Comparison of ENCODE assay signal across 8 cellular contexts in the genomic region with DNA sequence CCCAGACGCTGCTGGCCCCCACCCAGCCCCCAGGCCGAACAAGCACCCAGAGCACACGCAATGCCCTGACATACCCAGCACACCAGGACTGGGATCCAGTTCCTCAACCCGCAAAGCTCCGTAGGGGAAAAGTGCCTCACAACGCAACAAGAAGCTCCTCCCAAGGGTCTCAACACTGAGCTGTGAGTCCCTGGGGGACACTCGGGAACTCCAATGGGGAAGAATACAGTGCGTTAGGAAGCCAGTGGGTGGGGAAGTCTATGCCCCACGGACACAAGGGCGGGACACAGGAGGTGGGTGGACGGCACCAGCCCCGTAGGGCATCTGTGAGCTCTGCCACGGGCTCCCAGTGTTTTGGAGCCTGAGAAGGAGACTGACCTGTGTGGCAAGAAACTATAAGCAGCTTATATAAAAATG. TPM values are rescaled to one million over a fixed set of nuclear protein-coding genes. Genes with fewer than 3 reads are reported as not detected.
DNase-seq lines count a peak whose midpoint lies in the region; ATAC-seq, FAIRE-seq and TF ChIP-seq lines count a peak whose summit lies in the region.

No MANE protein-coding gene starts in this region.

- CTCF ChIA-PET in PC-3 (lab: Charles Lee) (no interaction called here), endothelial cell of umbilical vein (lab: Charles Lee) (interaction anchor here (0.7 to 1.7 kb wide), 4 partner anchors 12 to 35 kb away, joined by 3 to 6 read pairs (median 4); no protein-coding TSS in a partner anchor)

- TF ChIP-seq POLR2A in endothelial cell of umbilical vein (IDR thresholded peaks at IDR 0.05; ENCODE audit: low read depth, low read length): no peak

- peaks cover 71% of the 10 kb centered on the region for H3K79me2 ChIP-seq in PC-3 (ENCODE audit: low read length)
- peaks cover 59% of the 10 kb centered on the region for H3K79me2 ChIP-seq in endothelial cell of umbilical vein (ENCODE audit: control insufficient read depth, insufficient read depth, low read length)

- ATAC-seq in PC-3: no peak
- ATAC-seq in GM21367 (IDR thresholded peaks at IDR 0.05; ENCODE audit: unreplicated experiment): no peak
- no peak for ATAC-seq in GM18520 (IDR thresholded peaks at IDR 0.05; ENCODE audit: unreplicated experiment)

- no peak overlapping the region for H2AFZ ChIP-seq in PC-3 (ENCODE audit: low read length)
- H2AFZ ChIP-seq in endothelial cell of umbilical vein (ENCODE audit: low read depth, low read length): no peak overlapping the region

- peak overlapping the region; percentile 57 for H3K4me3 ChIP-seq in PC-3 (ENCODE audit: low read length)
- peak overlapping the region in 2 of 3 experiments; percentile 28 to 46 for H3K4me3 ChIP-seq in endothelial cell of umbilical vein (replicated peaks in 1 of 3; ENCODE audit: insufficient read depth in 1 of 3, low read depth in 1 of 3, low read length in 3 of 3)
- peak overlapping the region in 4 of 7 experiments; percentile 17 to 93 (median 22) for H3K4me3 ChIP-seq in skin epidermis

- H3K36me3 ChIP-seq in PC-3 (ENCODE audit: low read depth, low read length) (peaks cover 8% of the 10 kb centered on the region; the same call in 1 of the 2 replicates), endothelial cell of umbilical vein (ENCODE audit: control insufficient read depth in 2 of 2, extremely low read depth in 1 of 2, insufficient read depth in 2 of 2, low read length in 2 of 2) (peaks cover 0 to 2% of the 10 kb centered on the region in 2 experiments)

- BruUV-seq in PC-3 (replicated peaks; lab: Mats Ljungman, UMichigan): no TSS peak
- BruUV-seq in endothelial cell of umbilical vein (replicated peaks; lab: Mats Ljungman, UMichigan): TSS peak; percentile 15

- H4K20me1 ChIP-seq in PC-3 (ENCODE audit: low read length): no peaks in the 10 kb centered on the region
- H4K20me1 ChIP-seq in endothelial cell of umbilical vein (replicated peaks; ENCODE audit: control insufficient read depth, extremely low read depth, insufficient read depth, low read length): no peaks in the 10 kb centered on the region

- H3F3A ChIP-seq in PC-3 (ENCODE audit: low read length, unreplicated experiment): no peaks in the 10 kb centered on the region

- no peaks in the 10 kb centered on the region for H3K9me3 ChIP-seq in PC-3 (ENCODE audit: low read length)
- H3K9me3 ChIP-seq in endothelial cell of umbilical vein (replicated peaks; ENCODE audit: control insufficient read depth, insufficient read depth, low read length): no peaks in the 10 kb centered on the region

- H3K27me3 ChIP-seq in PC-3 (ENCODE audit: low read length) (no peaks in the 10 kb centered on the region), endothelial cell of umbilical vein (ENCODE audit: control insufficient read depth in 2 of 2, insufficient read depth in 2 of 2, low read length in 2 of 2) (no peaks in the 10 kb centered on the region)

- no peak for TF ChIP-seq CTCF in PC-3 (conservative IDR thresholded peaks at IDR 0.05; ENCODE audit: low read depth, low read length)
- TF ChIP-seq CTCF in endothelial cell of umbilical vein (IDR thresholded peaks at IDR 0.05; ENCODE audit: extremely low read depth in 1 of 2, insufficient read depth in 1 of 2, low read depth in 1 of 2, low read length in 2 of 2): no peak

- H3K4me1 ChIP-seq in PC-3 (ENCODE audit: insufficient read depth, low read length) (peaks cover 34% of the 10 kb centered on the region), endothelial cell of umbilical vein (ENCODE audit: control insufficient read depth, extremely low read depth, insufficient read depth, low read length) (peaks cover 32% of the 10 kb centered on the region)

- H3K9me2 ChIP-seq in PC-3 (replicated peaks; ENCODE audit: low read length): no peaks in the 10 kb centered on the region

- H3K27ac ChIP-seq in PC-3 (ENCODE audit: low read length) (no peak overlapping the region), endothelial cell of umbilical vein (ENCODE audit: insufficient read depth, low read depth, low read length) (no peak overlapping the region), skin epidermis (peak overlapping the region in 18 of 21 experiments; percentile 20 to 100 (median 98))

- POLR2A ChIA-PET in PC-3 (lab: Charles Lee; ENCODE audit: unreplicated experiment): no interaction called here
- POLR2A ChIA-PET in endothelial cell of umbilical vein (lab: Charles Lee): no interaction called here

- intact Hi-C loops in PC-3 (cut with micrococcal nuclease): no loop called here
- intact Hi-C loops in endothelial cell of umbilical vein (cut with micrococcal nuclease): no loop called here

- no peaks in the 10 kb centered on the region for H3K9me1 ChIP-seq in endothelial cell of umbilical vein (replicated peaks; ENCODE audit: control insufficient read depth, extremely low read depth, insufficient read depth, low read length)

- dilution Hi-C loops in endothelial cell of umbilical vein (cut with MboI; ENCODE audit: extremely low pct_ligation_motif_present, low sequenced_read_pairs): no loop called here

- H3K9ac ChIP-seq in PC-3 (ENCODE audit: low read length) (peak overlapping the region; percentile 28; the same call in 1 of the 2 replicates), endothelial cell of umbilical vein (replicated peaks; ENCODE audit: extremely low read depth, insufficient read depth, low read length) (no peak overlapping the region)

- H3K4me2 ChIP-seq in PC-3 (ENCODE audit: low read length): peak overlapping the region; percentile 81
- H3K4me2 ChIP-seq in endothelial cell of umbilical vein (ENCODE audit: insufficient read depth, low read length): peak overlapping the region; percentile 64

- DNase-seq in NCI-H1105 treated with DMSO at 0.1 percent for 48 hours (lab: John Stamatoyannopoulos, UW): peak; percentile 3
- DNase-seq in NCI-H1105 (lab: John Stamatoyannopoulos, UW): no peak
- peak; percentile 26 for DNase-seq in PC-3
- peak; percentile 31 for DNase-seq in endothelial cell of umbilical vein (ENCODE audit: low read depth, low spot score)
- DNase-seq in HCEC 1CT: no peak

- FAIRE-seq in endothelial cell of umbilical vein (lab: Jason Lieb, UNC): no peak

TF ChIP-seq in endothelial cell of umbilical vein, 7 proteins besides CTCF, POLR2A, EP300 and RAD21 (continues in another document):
- TF ChIP-seq MYC (IDR thresholded peaks at IDR 0.05; ENCODE audit: low read depth, low read length) (no peak), EZH2 (IDR thresholded peaks at IDR 0.05; ENCODE audit: borderline replicate concordance, low read depth, low read length, severe bottlenecking) (no peak)

RNA-seq across cellular contexts. Expression of gene DEAF1, which starts 1.6 kb away (rescaled TPM):
- total RNA-seq in PC-3 (2014; rRNA removed) (31.9 and 42.8 TPM in 2 replicates), endothelial cell of umbilical vein (50.3 and 55.7 TPM in 2 replicates)
- 43.6 and 45.5 TPM in 2 replicates for polyA plus RNA-seq in endothelial cell of umbilical vein
- 34.4 and 40.4 TPM in 2 replicates for polyA plus RNA-seq in endothelial cell of umbilical vein (2011; cell fraction: cytosol; rRNA removed)
- polyA plus RNA-seq in endothelial cell of umbilical vein (2011; cell fraction: nucleus; rRNA removed): 25.1 and 25.8 TPM in 2 replicates
- 24.9 and 40.0 TPM in 2 replicates for polyA plus RNA-seq in endothelial cell of umbilical vein (2012)
- polyA minus RNA-seq in endothelial cell of umbilical vein: 24.6 and 26.4 TPM in 2 replicates
- 25.5 TPM for polyA minus RNA-seq in endothelial cell of umbilical vein (2011; cell fraction: cytosol; rRNA and poly(A)+ RNA removed)
- polyA minus RNA-seq in endothelial cell of umbilical vein (2011; cell fraction: nucleus; rRNA and poly(A)+ RNA removed): 17.8 and 22.2 TPM in 2 replicates

RNA-seq across cellular contexts. Expression of gene TMEM80, which starts 2.2 kb away (rescaled TPM):
- 10.8 and 16.2 TPM in 2 replicates for total RNA-seq in PC-3 (2014; rRNA removed)
- total RNA-seq in endothelial cell of umbilical vein: 24.1 and 26.6 TPM in 2 replicates
- 17.9 and 21.2 TPM in 2 replicates for polyA plus RNA-seq in endothelial cell of umbilical vein
- 13.2 and 15.4 TPM in 2 replicates for polyA plus RNA-seq in endothelial cell of umbilical vein (2011; cell fraction: cytosol; rRNA removed)
- 29.6 and 31.8 TPM in 2 replicates for polyA plus RNA-seq in endothelial cell of umbilical vein (2011; cell fraction: nucleus; rRNA removed)
- 20.6 and 23.9 TPM in 2 replicates for polyA plus RNA-seq in endothelial cell of umbilical vein (2012)
- 10.6 and 10.8 TPM in 2 replicates for polyA minus RNA-seq in endothelial cell of umbilical vein
- 4.8 TPM for polyA minus RNA-seq in endothelial cell of umbilical vein (2011; cell fraction: cytosol; rRNA and poly(A)+ RNA removed)
- 9.1 and 11.3 TPM in 2 replicates for polyA minus RNA-seq in endothelial cell of umbilical vein (2011; cell fraction: nucleus; rRNA and poly(A)+ RNA removed)

RNA-seq across cellular contexts. Expression of gene EPS8L2, which starts 12.6 kb away (rescaled TPM):
- total RNA-seq in PC-3 (2014; rRNA removed) (127 and 200 TPM in 2 replicates), endothelial cell of umbilical vein (6.0 and 12.5 TPM in 2 replicates)
- polyA plus RNA-seq in endothelial cell of umbilical vein: 5.2 and 5.9 TPM in 2 replicates
- 2.6 and 2.9 TPM in 2 replicates for polyA plus RNA-seq in endothelial cell of umbilical vein (2011; cell fraction: cytosol; rRNA removed)
- polyA plus RNA-seq in endothelial cell of umbilical vein (2011; cell fraction: nucleus; rRNA removed): 33.6 and 35.0 TPM in 2 replicates
- 6.1 and 6.6 TPM in 2 replicates for polyA plus RNA-seq in endothelial cell of umbilical vein (2012)
- polyA minus RNA-seq in endothelial cell of umbilical vein: 4.6 and 7.9 TPM in 2 replicates
- 20.3 TPM for polyA minus RNA-seq in endothelial cell of umbilical vein (2011; cell fraction: cytosol; rRNA and poly(A)+ RNA removed)
- 3.1 and 6.7 TPM in 2 replicates for polyA minus RNA-seq in endothelial cell of umbilical vein (2011; cell fraction: nucleus; rRNA and poly(A)+ RNA removed)

RNA-seq across cellular contexts. Expression of gene TALDO1, which starts 53.8 kb away (rescaled TPM):
- 287 and 326 TPM in 2 replicates for total RNA-seq in PC-3 (2014; rRNA removed)
- total RNA-seq in endothelial cell of umbilical vein: 287 and 294 TPM in 2 replicates
- polyA plus RNA-seq in endothelial cell of umbilical vein: 184 and 211 TPM in 2 replicates
- 234 and 253 TPM in 2 replicates for polyA plus RNA-seq in endothelial cell of umbilical vein (2011; cell fraction: cytosol; rRNA removed)
- polyA plus RNA-seq in endothelial cell of umbilical vein (2011; cell fraction: nucleus; rRNA removed): 146 and 149 TPM in 2 replicates
- polyA plus RNA-seq in endothelial cell of umbilical vein (2012): 262 and 325 TPM in 2 replicates
- polyA minus RNA-seq in endothelial cell of umbilical vein: 79.6 and 84.8 TPM in 2 replicates
- 117 TPM for polyA minus RNA-seq in endothelial cell of umbilical vein (2011; cell fraction: cytosol; rRNA and poly(A)+ RNA removed)
- polyA minus RNA-seq in endothelial cell of umbilical vein (2011; cell fraction: nucleus; rRNA and poly(A)+ RNA removed): 19.6 and 30.7 TPM in 2 replicates

RNA-seq across cellular contexts. Expression of gene DRD4, which starts 56.4 kb away (rescaled TPM):
- 0.11 TPM in 1 of 2 replicates, not detected in the other for total RNA-seq in PC-3 (2014; rRNA removed)
- 0.24 TPM in 1 of 2 replicates, not detected in the other for total RNA-seq in endothelial cell of umbilical vein
- not detected in 2 replicates for polyA plus RNA-seq in endothelial cell of umbilical vein
- not detected in 2 replicates for polyA plus RNA-seq in endothelial cell of umbilical vein (2011; cell fraction: cytosol; rRNA removed)
- not detected in 2 replicates for polyA plus RNA-seq in endothelial cell of umbilical vein (2011; cell fraction: nucleus; rRNA removed)
- not detected in 2 replicates for polyA plus RNA-seq in endothelial cell of umbilical vein (2012)
- polyA minus RNA-seq in endothelial cell of umbilical vein: 0.40 TPM in 1 of 2 replicates, not detected in the other
- not detected for polyA minus RNA-seq in endothelial cell of umbilical vein (2011; cell fraction: cytosol; rRNA and poly(A)+ RNA removed)
- polyA minus RNA-seq in endothelial cell of umbilical vein (2011; cell fraction: nucleus; rRNA and poly(A)+ RNA removed): not detected in 2 replicates

Comparison
In these comparisons a context has a peak if more than half of its experiments do, and no peak if none do; other contexts are left out.
1. DNase-seq: peak in NCI-H1105 treated with DMSO at 0.1 percent for 48 hours (single experiment), PC-3 (single experiment) and endothelial cell of umbilical vein (single experiment); none in NCI-H1105 (single experiment) and HCEC 1CT (single experiment).
2. H3K27ac ChIP-seq: peak in skin epidermis (18 of 21); none in PC-3 (single experiment) and endothelial cell of umbilical vein (single experiment).
3. Peak in every context shown above with its lines, with median percentiles within 50 percentile points of each other: H3K4me3 ChIP-seq.